ENCODE assay signal across 7 cellular contexts in genomic region chr16:29191636-29192180, GRCh38.
DNase-seq lines count a peak whose midpoint lies in the region; ATAC-seq, FAIRE-seq and TF ChIP-seq lines count a peak whose summit lies in the region.
"Not testable (repeated sequence)": the region's sequence is repeated elsewhere in the genome, so short reads cannot be mapped to it uniquely, and the experiment has no call there.

No MANE protein-coding gene starts in this region.

- not testable (repeated sequence) for H2BK120ac ChIP-seq in H9 (ENCODE audit: low read depth, low read length, poor library complexity, severe bottlenecking)

- not testable (repeated sequence) for H3K27me3 Mint-ChIP-seq in H9 (ENCODE audit: low read depth); endodermal cell (ENCODE audit: insufficient read depth); natural killer cell (ENCODE audit: low read depth in 2 of 2)

- H3K36me3 ChIP-seq in endodermal cell (ENCODE audit: control insufficient read depth, insufficient read depth, low read length); kidney (ENCODE audit: control insufficient read depth in 1 of 2, insufficient read depth in 2 of 2, low read length in 2 of 2); spleen; upper lobe of right lung: not testable (repeated sequence)

- H3K79me1 ChIP-seq in H9 (ENCODE audit: insufficient read depth, low read depth, low read length, poor library complexity, severe bottlenecking), result not testable (repeated sequence)

- FAIRE-seq in kidney (lab: Jason Lieb, UNC), result not testable (repeated sequence)

- WGBS in H9 (ENCODE audit: extremely low coverage, insufficient read length, low lambda C conversion rate), result no CpG with 5 or more reads among the region's 12 CpGs
- WGBS in endodermal cell (ENCODE audit: insufficient coverage in 1 of 2, insufficient read length in 1 of 2), 2 experiments, result 91% methylated on average over 12 of the region's 12 CpGs; no CpG with 5 or more reads in 1 of the 2 experiments
- WGBS in spleen, 5 donors, result 87 to 95% (median 92%) methylated on average over 5 to 12 of the region's 12 CpGs

- not testable (repeated sequence) for H4K5ac ChIP-seq in H9 (ENCODE audit: insufficient read length, low read depth, low read length)

- not testable (repeated sequence) for H3K27ac ChIP-seq in H9 (ENCODE audit: insufficient read length, low read depth, low read length); endodermal cell (ENCODE audit: low read depth, low read length); kidney (ENCODE audit: low read depth in 2 of 2, low read length in 2 of 2); spleen; upper lobe of right lung

- not testable (repeated sequence) for H2BK15ac ChIP-seq in H9 (ENCODE audit: low read depth, low read length)

- not testable (repeated sequence) for H2BK20ac ChIP-seq in H9 (ENCODE audit: low read depth, low read length, poor library complexity, severe bottlenecking)

- H3K18ac ChIP-seq in H9 (ENCODE audit: insufficient read length, low read depth, low read length), result not testable (repeated sequence)

- H3K56ac ChIP-seq in H9 (ENCODE audit: insufficient read length, low read depth, low read length), result not testable (repeated sequence)

- not testable (repeated sequence) for H3K9ac ChIP-seq in H9 (ENCODE audit: extremely low read depth, insufficient read length, low read length); endodermal cell (ENCODE audit: extremely low read depth, low read length, poor library complexity, severe bottlenecking); kidney (ENCODE audit: low read length in 2 of 2)

- peak; percentile 7 for DNase-seq in H9
- DNase-seq in activated effector memory CD4-positive, alpha-beta T cell treated with anti-CD3 and anti-CD28 coated beads, Interleukin-2, amount 50 U/mL, for 16 hours, result peak; percentile 34
- DNase-seq in endodermal cell, result peak; percentile 16
- peak; percentile 29 for DNase-seq in kidney
- peak; percentile 1 for DNase-seq in natural killer cell
- DNase-seq in spleen, result peak; percentile 51
- peak; percentile 54 for DNase-seq in upper lobe of right lung

- H3K4me3 ChIP-seq in endodermal cell (ENCODE audit: low read length); kidney (ENCODE audit: low read length in 2 of 2); spleen; upper lobe of right lung: not testable (repeated sequence)

- ATAC-seq in natural killer cell, upper lobe of right lung: not testable (repeated sequence)

- not testable (repeated sequence) for H4K8ac ChIP-seq in H9 (replicated peaks; ENCODE audit: insufficient read length, low read depth, low read length)

- not testable (repeated sequence) for H3K4me2 ChIP-seq in H9 (ENCODE audit: insufficient read depth, insufficient read length, low read length)

- not testable (repeated sequence) for H3T11ph ChIP-seq in H9 (ENCODE audit: low read length)

- not testable (repeated sequence) for H3K36me3 Mint-ChIP-seq in H9 (ENCODE audit: insufficient read depth in 1 of 3, low read depth in 3 of 3); endodermal cell (ENCODE audit: low read depth); natural killer cell

- not testable (repeated sequence) for H3K27me3 ChIP-seq in H9 (ENCODE audit: insufficient read depth, low read length); endodermal cell (ENCODE audit: control insufficient read depth, insufficient read depth, low read length, poor library complexity, severe bottlenecking); spleen (replicated peaks in 1 of 7); upper lobe of right lung

- not testable (repeated sequence) for H3K4me1 Mint-ChIP-seq in H9, endodermal cell
- peaks cover 7 to 17% of the 10 kb centered on the region in 2 donors for H3K4me1 Mint-ChIP-seq in natural killer cell

- not testable (repeated sequence) for H2BK12ac ChIP-seq in H9 (ENCODE audit: insufficient read length, low read depth, low read length)

- not testable (repeated sequence) for H2AFZ ChIP-seq in H9 (ENCODE audit: low read length)

- not testable (repeated sequence) for H3K4me3 Mint-ChIP-seq in H9, endodermal cell, natural killer cell

- not testable (repeated sequence) for TF ChIP-seq CTCF in H9 (conservative IDR thresholded peaks at IDR 0.05); endodermal cell (conservative IDR thresholded peaks at IDR 0.05); kidney (IDR thresholded peaks at IDR 0.05; ENCODE audit: borderline replicate concordance, extremely low read depth, insufficient read depth); natural killer cell (IDR thresholded peaks at IDR 0.05); spleen (IDR thresholded peaks at IDR 0.05 in 8 of 11, conservative IDR thresholded peaks at IDR 0.05 in 3 of 11); upper lobe of right lung (IDR thresholded peaks at IDR 0.05)

- not testable (repeated sequence) for H4K20me1 ChIP-seq in H9 (ENCODE audit: control insufficient read depth, insufficient read depth, insufficient read length)

- not testable (repeated sequence) for H3K4me1 ChIP-seq in H9 (ENCODE audit: insufficient read depth, low read length); endodermal cell (ENCODE audit: control insufficient read depth, insufficient read depth, low read length); kidney (ENCODE audit: control insufficient read depth in 1 of 2, insufficient read depth in 1 of 2, low read depth in 1 of 2, low read length in 2 of 2); spleen; upper lobe of right lung

- H2AK5ac ChIP-seq in H9 (ENCODE audit: insufficient read length, low read length), result not testable (repeated sequence)

- TF ChIP-seq POLR2A in spleen (IDR thresholded peaks at IDR 0.05), result not testable (repeated sequence)

- H3K79me2 ChIP-seq in H9 (ENCODE audit: insufficient read depth, low read length), result not testable (repeated sequence)

- H2BK5ac ChIP-seq in H9 (ENCODE audit: insufficient read length, low read length), result not testable (repeated sequence)

- H3K4ac ChIP-seq in H9 (ENCODE audit: low read depth, low read length), result not testable (repeated sequence)

- not testable (repeated sequence) for H3K9me3 ChIP-seq in H9 (ENCODE audit: control insufficient read depth, low read depth, low read length); endodermal cell (ENCODE audit: control insufficient read depth, low read length); kidney (ENCODE audit: control insufficient read depth in 1 of 2, low read length in 2 of 2); spleen; upper lobe of right lung

- intact Hi-C loops in kidney (cut with DNase I); natural killer cell (cut with micrococcal nuclease); spleen (cut with DNase I; ENCODE audit: low total_unique reads); upper lobe of right lung (cut with DNase I): not testable (repeated sequence)

- not testable (repeated sequence) for H3K23ac ChIP-seq in H9 (ENCODE audit: insufficient read length, low read depth, low read length)

- not testable (repeated sequence) for H3K14ac ChIP-seq in H9 (ENCODE audit: insufficient read depth, low read length)

- H3K27ac Mint-ChIP-seq in H9, endodermal cell, natural killer cell: not testable (repeated sequence)

- not testable (repeated sequence) for H3K9me3 Mint-ChIP-seq in H9, endodermal cell, natural killer cell

- H4K91ac ChIP-seq in H9 (ENCODE audit: insufficient read length, low read depth, low read length), result not testable (repeated sequence)

- H3K23me2 ChIP-seq in H9 (ENCODE audit: insufficient read length, low read depth, low read length, poor library complexity, severe bottlenecking), result not testable (repeated sequence)

Comparison
In these comparisons a context has a peak if more than half of its experiments do, and no peak if none do; other contexts are left out.
1. DNase-seq: peak in every context shown above with its lines; median percentile 54 in upper lobe of right lung; 51 in spleen; 34 in activated effector memory CD4-positive, alpha-beta T cell treated with anti-CD3 and anti-CD28 coated beads, Interleukin-2, amount 50 U/mL, for 16 hours; 29 in kidney; 16 in endodermal cell; 7 in H9; 1 in natural killer cell.